Comparison of ENCODE assay signal across 26 cellular contexts in the genomic region with DNA sequence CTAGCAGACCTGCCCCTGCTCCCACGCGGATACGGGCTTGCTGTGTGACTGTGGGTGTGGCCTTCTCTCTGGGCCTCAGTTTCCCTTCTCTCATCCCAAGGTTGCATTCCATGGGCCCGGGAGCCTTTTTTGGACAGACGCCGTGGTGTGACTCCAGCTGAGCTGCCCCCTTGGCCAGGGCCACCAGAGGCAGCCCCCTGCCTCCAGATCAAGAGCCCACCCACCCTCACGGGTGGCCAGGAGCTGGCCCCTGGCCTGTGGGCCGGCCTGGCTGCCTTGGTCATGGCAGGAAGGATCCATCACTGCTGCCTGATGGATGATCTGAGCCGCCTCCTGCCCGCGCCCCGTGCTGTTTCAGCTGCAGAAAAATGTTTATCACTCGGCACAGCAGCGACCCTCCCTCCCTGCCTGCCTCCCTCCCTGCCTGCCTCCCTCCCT. TPM values are rescaled to one million over a fixed set of nuclear protein-coding genes. Genes with fewer than 3 reads are reported as not detected.
"Had no signal": no experiment of that assay in that cellular context is flagged by ENCODE, and none has a peak within 500 bp of the region (broad histone marks: within the 10 kb centered on the region; RNA-seq: fewer than 3 reads in every experiment).

No MANE protein-coding gene starts in this region.

- DNase-seq: activated CD4-positive, alpha-beta T cell treated with anti-CD3 and anti-CD28 coated beads for 4 hours; activated CD8-positive, alpha-beta memory T cell treated with anti-CD3 and anti-CD28 coated beads, Interleukin-2, amount 50 U/mL, for 4 hours; activated CD8-positive, alpha-beta T cell treated with anti-CD3 and anti-CD28 coated beads for 36 hours; activated gamma-delta T cell treated with Interleukin-2 at 50 U/mL for 16 hours; activated naive CD4-positive, alpha-beta T cell treated with anti-CD3 and anti-CD28 coated beads, Interleukin-2, amount 10 ng/mL, durations not matched to agents 7 days and 5 days; activated naive CD8-positive, alpha-beta T cell treated with anti-CD3 and anti-CD28 coated beads for 36 hours; activated T-cell treated with anti-CD3 and anti-CD28 coated beads, Interleukin-2, amount 50 U/mL, for 72 hours; anterior cingulate cortex; caudate nucleus; NCI-H1048; NCI-H146; NCI-H187 treated with DMSO at 0.1 percent for 48 hours; NCI-H2081 treated with DMSO at 0.1 percent for 48 hours; NCI-H446; NCI-H524; Peyer's patch; Right ventricle myocardium superior; SJCRH30; SK-N-SH; T-helper 1 cell; WERI-Rb-1 had no signal

- H3K27ac Mint-ChIP-seq: activated CD8-positive, alpha-beta T cell treated with anti-CD3 and anti-CD28 coated beads for 36 hours; activated naive CD4-positive, alpha-beta T cell treated with anti-CD3 and anti-CD28 coated beads, Interleukin-2, amount 10 ng/mL, durations not matched to agents 7 days and 5 days; activated naive CD8-positive, alpha-beta T cell treated with anti-CD3 and anti-CD28 coated beads for 36 hours; activated T-cell treated with anti-CD3 and anti-CD28 coated beads, Interleukin-2, amount 50 U/mL, for 72 hours; activated T-helper 2 cell treated with anti-CD3 and anti-CD28 coated beads, Interferon-gamma antibody, Interleukin-2, Interleukin-4, amounts not matched to agents 10 μg/mL and 5 μg/mL and 100 μg/mL, durations not matched to agents 14 hours and 24 hours and 36 hours had no signal

- H3K27me3 ChIP-seq: Peyer's patch, SJCRH30 had no signal

- H3K9ac ChIP-seq: SK-N-SH had no signal

- ATAC-seq: activated CD8-positive, alpha-beta T cell treated with anti-CD3 and anti-CD28 coated beads for 36 hours; activated T-cell treated with anti-CD3 and anti-CD28 coated beads, Interleukin-2, amount 50 U/mL, for 72 hours had no signal

- H3K4me1 ChIP-seq: breast epithelium, Peyer's patch had no signal

- H3K27ac ChIP-seq: breast epithelium, Peyer's patch, RWPE1, SJCRH30 had no signal

- H3K36me3 Mint-ChIP-seq: activated naive CD4-positive, alpha-beta T cell treated with anti-CD3 and anti-CD28 coated beads, Interleukin-2, amount 10 ng/mL, durations not matched to agents 7 days and 5 days; activated naive CD8-positive, alpha-beta T cell treated with anti-CD3 and anti-CD28 coated beads for 36 hours had no signal

- H3K9me3 ChIP-seq: SJCRH30 had no signal

- H3K36me3 ChIP-seq: breast epithelium, Peyer's patch, SJCRH30, WERI-Rb-1 had no signal

- H3K4me3 ChIP-seq: breast epithelium, Peyer's patch, SJCRH30 had no signal

- H3K4me3 Mint-ChIP-seq: activated CD8-positive, alpha-beta T cell treated with anti-CD3 and anti-CD28 coated beads for 36 hours; activated naive CD4-positive, alpha-beta T cell treated with anti-CD3 and anti-CD28 coated beads, Interleukin-2, amount 10 ng/mL, durations not matched to agents 7 days and 5 days; activated naive CD8-positive, alpha-beta T cell treated with anti-CD3 and anti-CD28 coated beads for 36 hours; activated T-cell treated with anti-CD3 and anti-CD28 coated beads, Interleukin-2, amount 50 U/mL, for 72 hours had no signal

- H3K4me2 ChIP-seq: SK-N-SH had no signal

- H3K4me1 Mint-ChIP-seq: activated naive CD4-positive, alpha-beta T cell treated with anti-CD3 and anti-CD28 coated beads, Interleukin-2, amount 10 ng/mL, durations not matched to agents 7 days and 5 days; activated naive CD8-positive, alpha-beta T cell treated with anti-CD3 and anti-CD28 coated beads for 36 hours had no signal

RNA-seq across cellular contexts. Expression of a gene that starts 27.8 kb away (rescaled TPM):
- total RNA-seq: activated T-cell treated with anti-CD3 and anti-CD28 coated beads, Interleukin-2, amount 50 U/mL, for 72 hours; activated T-helper 2 cell treated with anti-CD3 and anti-CD28 coated beads, Interferon-gamma antibody, Interleukin-2, Interleukin-4, amounts not matched to agents 10 μg/mL and 5 μg/mL and 100 μg/mL, durations not matched to agents 14 hours and 24 hours and 36 hours; LHCN-M2; M059J had no signal
